Comparison of ENCODE assay signal across 9 cellular contexts in the genomic region with DNA sequence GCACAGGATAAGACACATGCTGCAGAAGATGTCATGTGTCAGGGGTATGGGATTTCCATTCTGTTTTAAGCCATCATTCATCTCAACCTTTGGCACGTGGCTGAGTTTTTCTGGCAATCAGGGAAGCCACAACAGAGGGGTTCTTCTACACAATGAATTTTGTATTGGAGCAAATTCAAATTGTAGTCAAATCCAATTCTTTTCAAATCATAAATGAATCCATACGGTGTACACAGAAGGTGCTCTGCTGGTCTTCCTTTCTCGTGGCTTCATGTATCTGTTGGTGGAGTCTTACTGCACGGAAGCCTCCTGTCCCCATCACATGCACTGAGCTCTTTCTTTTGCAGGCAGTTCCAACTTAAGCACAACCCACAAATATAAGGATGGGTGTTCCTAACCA.
"Had no signal": no experiment of that assay in that cellular context is flagged by ENCODE, and none has a peak within 500 bp of the region (broad histone marks: within the 10 kb centered on the region; RNA-seq: fewer than 3 reads in every experiment).

No MANE protein-coding gene starts in this region.

- H3K9me3 ChIP-seq: HAP-1 had no signal

- H3K4me3 ChIP-seq: GM23248, GM23338, HAP-1 had no signal

- H3K27ac Mint-ChIP-seq: GM23338, H9, HFFc6 had no signal

- H3K27ac ChIP-seq: GM23248 had no signal

- H3K4me3 Mint-ChIP-seq: GM23338, H9, HFFc6 had no signal

- H3K36me3 ChIP-seq: HAP-1 had no signal

- H3K9me3 Mint-ChIP-seq: GM23338, H9, HFFc6 had no signal

- DNase-seq: GM23248, GOT3, H7, H9, HCEC 1CT, HFFc6 had no signal

- H3K4me1 Mint-ChIP-seq: GM23338, H9 had no signal

- ATAC-seq: GM23338, HCT116 had no signal

- H3K4me1 ChIP-seq: HAP-1 had no signal
